9 cellular contexts compared by ENCODE assay signal in genomic region chr5:113050606-113051391, GRCh38.
DNase-seq lines count a peak whose midpoint lies in the region; ATAC-seq and TF ChIP-seq lines count a peak whose summit lies in the region.
"Had no signal": no experiment of that assay in that cellular context is flagged by ENCODE, and none has a peak within 500 bp of the region (broad histone marks: within the 10 kb centered on the region; RNA-seq: fewer than 3 reads in every experiment).

No MANE protein-coding gene starts in this region.

- 0 out of 2 replicates have a peak overlapping the region, but pooled peaks have one; percentile 19 for H3K4me3 ChIP-seq in GM23248
- no peak overlapping the region for H3K4me3 ChIP-seq in esophagus (ENCODE audit: low read depth in 1 of 2, low read length in 2 of 2)
- no peak overlapping the region for H3K4me3 ChIP-seq in Caco-2 (ENCODE audit: low read depth, low read length)
- H3K4me3 ChIP-seq in Peyer's patch = no peak overlapping the region
- H3K4me3 ChIP-seq in CD8-positive, alpha-beta T cell (ENCODE audit: low read depth, low read length) = no peak overlapping the region

- no peak overlapping the region for H3K4me3 Mint-ChIP-seq in T-cell
- H3K4me3 Mint-ChIP-seq in Caco-2 (ENCODE audit: unreplicated experiment) = no peak overlapping the region
- no peak overlapping the region for H3K4me3 Mint-ChIP-seq in CD8-positive, alpha-beta T cell

- peak overlapping the region; percentile 66 for H3K4me2 ChIP-seq in GM23248 (ENCODE audit: unreplicated experiment)

- BruUV-seq in Caco-2 (replicated peaks; lab: Mats Ljungman, UMichigan) = no TSS peak

- intact Hi-C loops in Caco-2 (cut with micrococcal nuclease; ENCODE audit: unreplicated experiment) = no loop called here
- intact Hi-C loops in CD8-positive, alpha-beta T cell (cut with DNase I, micrococcal nuclease) = no loop called here

- no peak overlapping the region for H3K9ac ChIP-seq in GM23248

- no peaks in the 10 kb centered on the region for H4K20me1 ChIP-seq in GM23248 (ENCODE audit: insufficient read depth)

- no peak overlapping the region for H2AFZ ChIP-seq in GM23248

- H3K9me3 Mint-ChIP-seq in T-cell (no peaks in the 10 kb centered on the region), Caco-2 (ENCODE audit: unreplicated experiment) (no peaks in the 10 kb centered on the region)
- H3K9me3 Mint-ChIP-seq in CD8-positive, alpha-beta T cell = no peaks in the 10 kb centered on the region

- H3K4me1 Mint-ChIP-seq in T-cell = peaks cover 7 to 12% (median 8%) of the 10 kb centered on the region in 3 donors
- no peaks in the 10 kb centered on the region for H3K4me1 Mint-ChIP-seq in Caco-2 (ENCODE audit: low read depth, unreplicated experiment)
- H3K4me1 Mint-ChIP-seq in CD8-positive, alpha-beta T cell (ENCODE audit: low read depth) = peaks cover 2% of the 10 kb centered on the region

- H3K9me3 ChIP-seq in GM23248 (ENCODE audit: low read depth) = no peaks in the 10 kb centered on the region
- H3K9me3 ChIP-seq in esophagus (ENCODE audit: control insufficient read depth in 2 of 2, insufficient read depth in 1 of 2, low read depth in 1 of 2, low read length in 1 of 2) = no peaks in the 10 kb centered on the region
- H3K9me3 ChIP-seq in Caco-2 = no peaks in the 10 kb centered on the region
- no peaks in the 10 kb centered on the region for H3K9me3 ChIP-seq in Peyer's patch
- H3K9me3 ChIP-seq in CD8-positive, alpha-beta T cell (ENCODE audit: low read length) = no peaks in the 10 kb centered on the region

- POLR2A ChIA-PET in T-cell (lab: Charles Lee) (no interaction called here), Caco-2 (lab: Charles Lee) (no interaction called here)
- POLR2A ChIA-PET in CD8-positive, alpha-beta T cell (lab: Charles Lee) = no interaction called here

- in situ Hi-C loops in GM23248 (cut with MboI) = no loop called here

- 23 to 28% methylated on average over 12 of the region's 12 CpGs for WGBS in GM23248 (ENCODE audit: low coverage in 1 of 2, low lambda C conversion rate in 2 of 2, missing lambda C conversion rate in 2 of 2), 2 experiments
- WGBS in esophagus, 2 donors = 30 to 44% methylated on average over 12 of the region's 12 CpGs

- DNase-seq in GM23248 (peak; percentile 93), T-cell (no peak), putamen (ENCODE audit: low spot score) (peak; percentile 11), Caco-2 (no peak), Peyer's patch (no peak), SIG-M5 treated with dmso at 0.1 percent for 504 hours (lab: John Stamatoyannopoulos, UW; ENCODE audit: unreplicated experiment) (no peak)
- no peak for DNase-seq in CD8-positive, alpha-beta T cell

- ATAC-seq in T-cell (replicated peaks in 1 of 4) = peak in 1 of 4 experiments; percentile 58
- no peak for ATAC-seq in CD8-positive, alpha-beta T cell

- H3F3A ChIP-seq in GM23248 (ENCODE audit: insufficient read depth) = peaks cover 10% of the 10 kb centered on the region

- H3K27me3 Mint-ChIP-seq in T-cell (no peaks in the 10 kb centered on the region), Caco-2 (ENCODE audit: insufficient read depth, unreplicated experiment) (no peaks in the 10 kb centered on the region)
- H3K27me3 Mint-ChIP-seq in CD8-positive, alpha-beta T cell (ENCODE audit: low read depth) = no peaks in the 10 kb centered on the region

- TF ChIP-seq CTCF in Caco-2 (IDR thresholded peaks at IDR 0.05; ENCODE audit: insufficient read depth in 1 of 2, low read depth in 1 of 2, low read length in 1 of 2, severe bottlenecking in 1 of 2, unreplicated experiment in 1 of 2) (no peak), Peyer's patch (IDR thresholded peaks at IDR 0.05) (no peak)
- TF ChIP-seq CTCF in CD8-positive, alpha-beta T cell (IDR thresholded peaks at IDR 0.05) = no peak

- no peaks in the 10 kb centered on the region for H3K79me2 ChIP-seq in GM23248 (ENCODE audit: insufficient read depth)

- no peaks in the 10 kb centered on the region for H3K9me2 ChIP-seq in GM23248 (ENCODE audit: insufficient read depth)

- TF ChIP-seq POLR2A in Peyer's patch (IDR thresholded peaks at IDR 0.05) = no peak

- H3K36me3 ChIP-seq in GM23248 (ENCODE audit: low read depth) = no peaks in the 10 kb centered on the region
- peaks cover 4 to 41% of the 10 kb centered on the region in 2 donors for H3K36me3 ChIP-seq in esophagus (ENCODE audit: control insufficient read depth in 2 of 2, insufficient read depth in 2 of 2, low read length in 1 of 2)
- H3K36me3 ChIP-seq in Caco-2 (ENCODE audit: control insufficient read depth, insufficient read depth, low read length) = no peaks in the 10 kb centered on the region
- no peaks in the 10 kb centered on the region for H3K36me3 ChIP-seq in Peyer's patch
- no peaks in the 10 kb centered on the region for H3K36me3 ChIP-seq in CD8-positive, alpha-beta T cell (ENCODE audit: insufficient read depth, low read length)

- CTCF ChIA-PET in T-cell (lab: Charles Lee) (no interaction called here), Caco-2 (lab: Charles Lee) (no interaction called here)
- CTCF ChIA-PET in CD8-positive, alpha-beta T cell (lab: Charles Lee) = interaction anchor here (1.1 to 4.3 kb wide), 4 partner anchors 11 to 279 kb away, joined by 3 to 18 read pairs (median 4); no protein-coding TSS in a partner anchor

- H3K36me3 Mint-ChIP-seq in T-cell (peaks cover 7% of the 10 kb centered on the region), Caco-2 (ENCODE audit: insufficient read depth, unreplicated experiment) (no peaks in the 10 kb centered on the region)
- peaks cover 14% of the 10 kb centered on the region for H3K36me3 Mint-ChIP-seq in CD8-positive, alpha-beta T cell

- peak overlapping the region; percentile 47 to 59 for H3K27ac Mint-ChIP-seq in T-cell
- no peak overlapping the region for H3K27ac Mint-ChIP-seq in Caco-2 (ENCODE audit: unreplicated experiment)
- no peak overlapping the region for H3K27ac Mint-ChIP-seq in CD8-positive, alpha-beta T cell

- H3K27ac ChIP-seq in GM23248 (peak overlapping the region; percentile 54), esophagus (ENCODE audit: low read depth in 2 of 2, low read length in 1 of 2) (peak overlapping the region; percentile 55 to 81), Peyer's patch (no peak overlapping the region)
- H3K27ac ChIP-seq in CD8-positive, alpha-beta T cell (ENCODE audit: low read depth, low read length) = no peak overlapping the region
- H3K27ac ChIP-seq: HL-60 had no signal

- H3K27me3 ChIP-seq in GM23248 (replicated peaks; ENCODE audit: insufficient read depth) (no peaks in the 10 kb centered on the region), esophagus (ENCODE audit: control insufficient read depth in 1 of 2, insufficient read depth in 2 of 2, low read length in 2 of 2) (no peaks in the 10 kb centered on the region), Caco-2 (replicated peaks; ENCODE audit: control insufficient read depth, insufficient read depth, low read length) (no peaks in the 10 kb centered on the region), Peyer's patch (no peaks in the 10 kb centered on the region)
- no peaks in the 10 kb centered on the region for H3K27me3 ChIP-seq in CD8-positive, alpha-beta T cell (ENCODE audit: insufficient read depth, low read length)

- peaks cover 26% of the 10 kb centered on the region for H3K4me1 ChIP-seq in GM23248 (ENCODE audit: insufficient read depth)
- H3K4me1 ChIP-seq in esophagus (ENCODE audit: control insufficient read depth in 2 of 2, insufficient read depth in 2 of 2, low read length in 1 of 2) = peaks cover 2% of the 10 kb centered on the region in 2 donors
- peaks cover 8% of the 10 kb centered on the region for H3K4me1 ChIP-seq in Caco-2
- no peaks in the 10 kb centered on the region for H3K4me1 ChIP-seq in Peyer's patch
- H3K4me1 ChIP-seq in CD8-positive, alpha-beta T cell (ENCODE audit: insufficient read depth, low read length) = no peaks in the 10 kb centered on the region

Comparison
In these comparisons a context has a peak if more than half of its experiments do, and no peak if none do; other contexts are left out.
1. DNase-seq: peak in GM23248 (single experiment) and putamen (single experiment); none in T-cell (0 of 34), Caco-2 (0 of 2), Peyer's patch (0 of 3), SIG-M5 treated with dmso at 0.1 percent for 504 hours (single experiment) and CD8-positive, alpha-beta T cell (0 of 7).
2. H3K27ac ChIP-seq: peak in GM23248 (single experiment) and esophagus (2 of 2); none in Peyer's patch (0 of 4) and CD8-positive, alpha-beta T cell (single experiment).
3. H3K27ac Mint-ChIP-seq: peak in T-cell (2 of 2); none in Caco-2 (single experiment) and CD8-positive, alpha-beta T cell (single experiment).